In genomic region chr1:40454873-40455272, GRCh38 we compare ENCODE assay signal across 17 cellular contexts. TPM values are rescaled to one million over a fixed set of nuclear protein-coding genes. Genes with fewer than 3 reads are reported as not detected.
A peak's percentile ranks its signal among the peaks of the same experiment; 100 is the strongest.
DNase-seq lines count a peak whose midpoint lies in the region; ATAC-seq and TF ChIP-seq lines count a peak whose summit lies in the region.
"Had no signal": no experiment of that assay in that cellular context is flagged by ENCODE, and none has a peak within 500 bp of the region (broad histone marks: within the 10 kb centered on the region; RNA-seq: fewer than 3 reads in every experiment).

No MANE protein-coding gene starts in this region.

- peaks cover 32% of the 10 kb centered on the region for H3K4me1 Mint-ChIP-seq in activated CD8-positive, alpha-beta T cell treated with anti-CD3 and anti-CD28 coated beads for 36 hours (ENCODE audit: low read depth)
- peaks cover 26% of the 10 kb centered on the region for H3K4me1 Mint-ChIP-seq in activated CD8-positive, alpha-beta T cell treated with anti-CD3 and anti-CD28 coated beads, Interleukin-2, amount 10 ng/mL, durations not matched to agents 7 days and 5 days (ENCODE audit: low read depth)
- peaks cover 23% of the 10 kb centered on the region for H3K4me1 Mint-ChIP-seq in activated T-helper 2 cell treated with anti-CD3 and anti-CD28 coated beads, Interferon-gamma antibody, Interleukin-2, Interleukin-4, amounts not matched to agents 10 μg/mL and 5 μg/mL and 100 μg/mL, durations not matched to agents 14 hours and 24 hours and 36 hours (ENCODE audit: low read depth)
- peaks cover 18% of the 10 kb centered on the region for H3K4me1 Mint-ChIP-seq in neural crest cell

- POLR2A ChIA-PET in activated CD8-positive, alpha-beta T cell treated with anti-CD3 and anti-CD28 coated beads for 36 hours (lab: Charles Lee): interaction anchor here (0.8 to 1.6 kb wide), 3 partner anchors 23 to 77 kb away, joined by 3 to 4 read pairs (median 4); partner anchors contain the start of genes EXO5 and ZNF684
- POLR2A ChIA-PET in activated CD8-positive, alpha-beta T cell treated with anti-CD3 and anti-CD28 coated beads, Interleukin-2, amount 10 ng/mL, durations not matched to agents 7 days and 5 days (lab: Charles Lee): no interaction called here

- H3K27ac Mint-ChIP-seq in activated CD8-positive, alpha-beta T cell treated with anti-CD3 and anti-CD28 coated beads for 36 hours: peak overlapping the region; percentile 49
- H3K27ac Mint-ChIP-seq in activated CD8-positive, alpha-beta T cell treated with anti-CD3 and anti-CD28 coated beads, Interleukin-2, amount 10 ng/mL, durations not matched to agents 7 days and 5 days: no peak overlapping the region
- H3K27ac Mint-ChIP-seq in activated T-helper 2 cell treated with anti-CD3 and anti-CD28 coated beads, Interferon-gamma antibody, Interleukin-2, Interleukin-4, amounts not matched to agents 10 μg/mL and 5 μg/mL and 100 μg/mL, durations not matched to agents 14 hours and 24 hours and 36 hours: peak overlapping the region; percentile 55
- no peak overlapping the region for H3K27ac Mint-ChIP-seq in neural crest cell (ENCODE audit: unreplicated experiment)
- H3K27ac Mint-ChIP-seq: B cell; CD4-positive, CD25-positive, alpha-beta regulatory T cell had no signal

- H3K4me1 ChIP-seq in BLaER1: peaks cover 13% of the 10 kb centered on the region

- H3K9me3 ChIP-seq in BLaER1: peaks cover 84% of the 10 kb centered on the region

- ATAC-seq in activated CD8-positive, alpha-beta T cell treated with anti-CD3 and anti-CD28 coated beads for 36 hours: no peak
- no peak for ATAC-seq in activated CD8-positive, alpha-beta T cell treated with anti-CD3 and anti-CD28 coated beads, Interleukin-2, amount 10 ng/mL, durations not matched to agents 7 days and 5 days

- CTCF ChIA-PET in activated CD8-positive, alpha-beta T cell treated with anti-CD3 and anti-CD28 coated beads for 36 hours (lab: Charles Lee): no interaction called here
- CTCF ChIA-PET in activated CD8-positive, alpha-beta T cell treated with anti-CD3 and anti-CD28 coated beads, Interleukin-2, amount 10 ng/mL, durations not matched to agents 7 days and 5 days (lab: Charles Lee): no interaction called here

- no peak overlapping the region for H3K4me3 Mint-ChIP-seq in activated CD8-positive, alpha-beta T cell treated with anti-CD3 and anti-CD28 coated beads for 36 hours
- H3K4me3 Mint-ChIP-seq in activated CD8-positive, alpha-beta T cell treated with anti-CD3 and anti-CD28 coated beads, Interleukin-2, amount 10 ng/mL, durations not matched to agents 7 days and 5 days: no peak overlapping the region
- H3K4me3 Mint-ChIP-seq in activated T-helper 2 cell treated with anti-CD3 and anti-CD28 coated beads, Interferon-gamma antibody, Interleukin-2, Interleukin-4, amounts not matched to agents 10 μg/mL and 5 μg/mL and 100 μg/mL, durations not matched to agents 14 hours and 24 hours and 36 hours (ENCODE audit: low read depth): no peak overlapping the region
- H3K4me3 Mint-ChIP-seq in neural crest cell: peak overlapping the region; percentile 27
- H3K4me3 Mint-ChIP-seq: B cell; CD4-positive, CD25-positive, alpha-beta regulatory T cell had no signal

- no peak overlapping the region for H3K27ac ChIP-seq in BLaER1
- H3K27ac ChIP-seq: GM23248, HL-60 had no signal

- no peak for TF ChIP-seq CTCF in activated CD8-positive, alpha-beta T cell treated with anti-CD3 and anti-CD28 coated beads for 36 hours (IDR thresholded peaks at IDR 0.05)
- TF ChIP-seq CTCF in neural crest cell (conservative IDR thresholded peaks at IDR 0.05): no peak

- H3K9me3 Mint-ChIP-seq in activated CD8-positive, alpha-beta T cell treated with anti-CD3 and anti-CD28 coated beads for 36 hours: peaks cover 70% of the 10 kb centered on the region
- H3K9me3 Mint-ChIP-seq in activated CD8-positive, alpha-beta T cell treated with anti-CD3 and anti-CD28 coated beads, Interleukin-2, amount 10 ng/mL, durations not matched to agents 7 days and 5 days (ENCODE audit: insufficient read depth): peaks cover 72% of the 10 kb centered on the region
- H3K9me3 Mint-ChIP-seq in activated T-helper 2 cell treated with anti-CD3 and anti-CD28 coated beads, Interferon-gamma antibody, Interleukin-2, Interleukin-4, amounts not matched to agents 10 μg/mL and 5 μg/mL and 100 μg/mL, durations not matched to agents 14 hours and 24 hours and 36 hours: peaks cover 82% of the 10 kb centered on the region
- H3K9me3 Mint-ChIP-seq in neural crest cell: peaks cover 46% of the 10 kb centered on the region

- H3K4me2 ChIP-seq in BLaER1: no peak overlapping the region

- peaks cover 85% of the 10 kb centered on the region for H3K36me3 Mint-ChIP-seq in activated CD8-positive, alpha-beta T cell treated with anti-CD3 and anti-CD28 coated beads for 36 hours (ENCODE audit: low read depth)
- peaks cover 85% of the 10 kb centered on the region for H3K36me3 Mint-ChIP-seq in activated CD8-positive, alpha-beta T cell treated with anti-CD3 and anti-CD28 coated beads, Interleukin-2, amount 10 ng/mL, durations not matched to agents 7 days and 5 days (ENCODE audit: low read depth)
- H3K36me3 Mint-ChIP-seq in activated T-helper 2 cell treated with anti-CD3 and anti-CD28 coated beads, Interferon-gamma antibody, Interleukin-2, Interleukin-4, amounts not matched to agents 10 μg/mL and 5 μg/mL and 100 μg/mL, durations not matched to agents 14 hours and 24 hours and 36 hours (ENCODE audit: low read depth): peaks cover 91% of the 10 kb centered on the region
- H3K36me3 Mint-ChIP-seq in neural crest cell (ENCODE audit: low read depth): peaks cover 85% of the 10 kb centered on the region

- no peaks in the 10 kb centered on the region for H4K20me1 ChIP-seq in BLaER1

- no peak overlapping the region for H3K9ac ChIP-seq in BLaER1
- H3K9ac ChIP-seq: GM23248 had no signal

- H3K27me3 Mint-ChIP-seq in activated CD8-positive, alpha-beta T cell treated with anti-CD3 and anti-CD28 coated beads for 36 hours: no peaks in the 10 kb centered on the region
- H3K27me3 Mint-ChIP-seq in activated CD8-positive, alpha-beta T cell treated with anti-CD3 and anti-CD28 coated beads, Interleukin-2, amount 10 ng/mL, durations not matched to agents 7 days and 5 days (ENCODE audit: low read depth): no peaks in the 10 kb centered on the region
- no peaks in the 10 kb centered on the region for H3K27me3 Mint-ChIP-seq in activated T-helper 2 cell treated with anti-CD3 and anti-CD28 coated beads, Interferon-gamma antibody, Interleukin-2, Interleukin-4, amounts not matched to agents 10 μg/mL and 5 μg/mL and 100 μg/mL, durations not matched to agents 14 hours and 24 hours and 36 hours (ENCODE audit: low read depth)
- H3K27me3 Mint-ChIP-seq in neural crest cell (ENCODE audit: low read depth): no peaks in the 10 kb centered on the region
- H3K27me3 Mint-ChIP-seq: B cell; CD4-positive, CD25-positive, alpha-beta regulatory T cell; CD8-positive, alpha-beta memory T cell had no signal

- H3K36me3 ChIP-seq in BLaER1: peaks cover 68% of the 10 kb centered on the region

- intact Hi-C loops in activated CD8-positive, alpha-beta T cell treated with anti-CD3 and anti-CD28 coated beads for 36 hours (cut with micrococcal nuclease): loop anchor here (10.0 kb wide), 1 partner anchor 50 kb away; the partner anchor contains the start of gene EXO5
- intact Hi-C loops in activated T-helper 2 cell treated with anti-CD3 and anti-CD28 coated beads, Interferon-gamma antibody, Interleukin-2, Interleukin-4, amounts not matched to agents 10 μg/mL and 5 μg/mL and 100 μg/mL, durations not matched to agents 14 hours and 24 hours and 36 hours (cut with micrococcal nuclease): loop anchor here (5.0 kb wide), 1 partner anchor 113 kb away; no protein-coding TSS in a partner anchor

- DNase-seq in activated CD8-positive, alpha-beta T cell treated with anti-CD3 and anti-CD28 coated beads for 36 hours: no peak
- no peak for DNase-seq in activated CD8-positive, alpha-beta T cell treated with anti-CD3 and anti-CD28 coated beads, Interleukin-2, amount 10 ng/mL, durations not matched to agents 7 days and 5 days
- DNase-seq in activated T-helper 2 cell treated with anti-CD3 and anti-CD28 coated beads, Interferon-gamma antibody, Interleukin-2, Interleukin-4, amounts not matched to agents 10 μg/mL and 5 μg/mL and 100 μg/mL, durations not matched to agents 14 hours and 24 hours and 36 hours (ENCODE audit: low spot score): no peak
- DNase-seq in neural crest cell (ENCODE audit: low read depth, low spot score) (no peak), retina (no peak), SIG-M5 (lab: John Stamatoyannopoulos, UW) (no peak)
- DNase-seq: C1 segment of cervical spinal cord; CD4-positive, CD25-positive, alpha-beta regulatory T cell; CD8-positive, alpha-beta memory T cell; COR-L47; DMS 273 treated with DMSO at 0.1 percent for 48 hours; GM23248 had no signal

- no peaks in the 10 kb centered on the region for H3K27me3 ChIP-seq in BLaER1

- peak overlapping the region; percentile 23; the same call in 1 of the 2 replicates for H3K4me3 ChIP-seq in BLaER1
- H3K4me3 ChIP-seq: GM23248, HAP-1 had no signal

RNA-seq across cellular contexts. Expression of gene ZFP69B, which starts 4.6 kb away (rescaled TPM):
- 1 to 10 TPM; 3.5 to 4.1 TPM for total RNA-seq in activated CD8-positive, alpha-beta T cell treated with anti-CD3 and anti-CD28 coated beads for 36 hours
- total RNA-seq in activated CD8-positive, alpha-beta T cell treated with anti-CD3 and anti-CD28 coated beads, Interleukin-2, amount 10 ng/mL, durations not matched to agents 7 days and 5 days: 1 to 10 TPM; 3.6 to 3.8 TPM
- total RNA-seq in activated T-helper 2 cell treated with anti-CD3 and anti-CD28 coated beads, Interferon-gamma antibody, Interleukin-2, Interleukin-4, amounts not matched to agents 10 μg/mL and 5 μg/mL and 100 μg/mL, durations not matched to agents 14 hours and 24 hours and 36 hours: 4.7 and 5.4 TPM in 2 replicates
- 14.3 and 15.7 TPM in 2 replicates for total RNA-seq in neural crest cell

RNA-seq across cellular contexts. Expression of gene ZFP69, which starts 22.2 kb away (rescaled TPM):
- total RNA-seq in activated CD8-positive, alpha-beta T cell treated with anti-CD3 and anti-CD28 coated beads for 36 hours: 1 to 10 TPM; 4.2 to 4.7 TPM
- 1 to 10 TPM; 2.2 to 2.7 TPM for total RNA-seq in activated CD8-positive, alpha-beta T cell treated with anti-CD3 and anti-CD28 coated beads, Interleukin-2, amount 10 ng/mL, durations not matched to agents 7 days and 5 days
- total RNA-seq in activated T-helper 2 cell treated with anti-CD3 and anti-CD28 coated beads, Interferon-gamma antibody, Interleukin-2, Interleukin-4, amounts not matched to agents 10 μg/mL and 5 μg/mL and 100 μg/mL, durations not matched to agents 14 hours and 24 hours and 36 hours: 3.3 and 4.0 TPM in 2 replicates
- 6.9 and 8.0 TPM in 2 replicates for total RNA-seq in neural crest cell
- total RNA-seq: A172 had no signal

RNA-seq across cellular contexts. Expression of gene EXO5, which starts 53.7 kb away (rescaled TPM):
- total RNA-seq in activated CD8-positive, alpha-beta T cell treated with anti-CD3 and anti-CD28 coated beads for 36 hours: 10 to 100 TPM in 1 of 2 experiments, 1 to 10 TPM in 1; 8.7 to 10.2 TPM
- total RNA-seq in activated CD8-positive, alpha-beta T cell treated with anti-CD3 and anti-CD28 coated beads, Interleukin-2, amount 10 ng/mL, durations not matched to agents 7 days and 5 days: 10 to 100 TPM; 21.0 to 24.2 TPM
- total RNA-seq in activated T-helper 2 cell treated with anti-CD3 and anti-CD28 coated beads, Interferon-gamma antibody, Interleukin-2, Interleukin-4, amounts not matched to agents 10 μg/mL and 5 μg/mL and 100 μg/mL, durations not matched to agents 14 hours and 24 hours and 36 hours: 11.9 and 13.6 TPM in 2 replicates
- total RNA-seq in neural crest cell: 15.5 and 19.7 TPM in 2 replicates

Comparison
In these comparisons a context has a peak if more than half of its experiments do, and no peak if none do; other contexts are left out.
1. H3K27ac Mint-ChIP-seq: peak in activated CD8-positive, alpha-beta T cell treated with anti-CD3 and anti-CD28 coated beads for 36 hours (single experiment) and activated T-helper 2 cell treated with anti-CD3 and anti-CD28 coated beads, Interferon-gamma antibody, Interleukin-2, Interleukin-4, amounts not matched to agents 10 μg/mL and 5 μg/mL and 100 μg/mL, durations not matched to agents 14 hours and 24 hours and 36 hours (single experiment); none in activated CD8-positive, alpha-beta T cell treated with anti-CD3 and anti-CD28 coated beads, Interleukin-2, amount 10 ng/mL, durations not matched to agents 7 days and 5 days (single experiment) and neural crest cell (single experiment).